8 cellular contexts compared by ENCODE assay signal in genomic region chr6:29016559-29017427, GRCh38. TPM values are rescaled to one million over a fixed set of nuclear protein-coding genes. Genes with fewer than 3 reads are reported as not detected.
A peak's percentile ranks its signal among the peaks of the same experiment; 100 is the strongest.
DNase-seq lines count a peak whose midpoint lies in the region; ATAC-seq, FAIRE-seq and TF ChIP-seq lines count a peak whose summit lies in the region.

No MANE protein-coding gene starts in this region.

- ATAC-seq in thoracic aorta (ENCODE audit: insufficient number of reproducible peaks, low FRiP score, low read depth) = peak; percentile 80

- H3K23ac ChIP-seq in H9 (ENCODE audit: insufficient read length, low read depth, low read length) = no peak overlapping the region

- H4K8ac ChIP-seq in H9 (replicated peaks; ENCODE audit: insufficient read length, low read depth, low read length) = no peak overlapping the region

- H3K4me2 ChIP-seq in H9 (ENCODE audit: insufficient read depth, insufficient read length, low read length) (peak overlapping the region; percentile 90), osteoblast (ENCODE audit: insufficient read depth, low read length) (peak overlapping the region; percentile 100)

- H3K4me3 ChIP-seq in MG63 (peak overlapping the region; percentile 30), osteoblast (ENCODE audit: insufficient read depth, low read length) (peak overlapping the region; percentile 74), thoracic aorta (peak overlapping the region; percentile 63)

- H3K9me3 ChIP-seq in H9 (ENCODE audit: control insufficient read depth, low read depth, low read length) = no peaks in the 10 kb centered on the region
- H3K9me3 ChIP-seq in MG63 = no peaks in the 10 kb centered on the region
- H3K9me3 ChIP-seq in osteoblast (ENCODE audit: low read depth, low read length) = no peaks in the 10 kb centered on the region
- no peaks in the 10 kb centered on the region for H3K9me3 ChIP-seq in thoracic aorta

- no peak overlapping the region for H2BK120ac ChIP-seq in H9 (ENCODE audit: low read depth, low read length, poor library complexity, severe bottlenecking)

- FAIRE-seq in G401.6 (lab: Jason Lieb, UNC) = peak; percentile 96

- peak; percentile 81 for DNase-seq in H9
- DNase-seq in MG63 = peak; percentile 43
- DNase-seq in SK-N-DZ (ENCODE audit: low spot score) = peak; percentile 67
- peak; percentile 80 for DNase-seq in activated naive CD4-positive, alpha-beta T cell treated with anti-CD3 and anti-CD28 coated beads, Interleukin-2, amount 50 U/mL, for 16 hours
- DNase-seq in glutamatergic neuron = peak; percentile 81
- DNase-seq in osteoblast (ENCODE audit: insufficient read length, low spot score, missing footprints) = peak; percentile 94
- DNase-seq in thoracic aorta (ENCODE audit: low spot score) = peak; percentile 40

- H3K23me2 ChIP-seq in H9 (ENCODE audit: insufficient read length, low read depth, low read length, poor library complexity, severe bottlenecking) = peaks cover 9% of the 10 kb centered on the region

- H2AK5ac ChIP-seq in H9 (ENCODE audit: insufficient read length, low read length) = no peak overlapping the region

- H3K79me2 ChIP-seq in H9 (ENCODE audit: insufficient read depth, low read length) (no peaks in the 10 kb centered on the region), osteoblast (ENCODE audit: insufficient read depth, low read length) (no peaks in the 10 kb centered on the region)

- peaks cover 4 to 6% of the 10 kb centered on the region in 2 experiments; a peak in 4 of 5 replicates for H3K9me3 Mint-ChIP-seq in H9
- H3K9me3 Mint-ChIP-seq in glutamatergic neuron (ENCODE audit: unreplicated experiment) = peaks cover 2% of the 10 kb centered on the region

- H2AFZ ChIP-seq in H9 (ENCODE audit: low read length) (peak overlapping the region; percentile 85), osteoblast (ENCODE audit: low read length) (peak overlapping the region; percentile 99)

- H3K27me3 Mint-ChIP-seq in H9 (ENCODE audit: low read depth) = peaks cover 45% of the 10 kb centered on the region
- peaks cover 6% of the 10 kb centered on the region for H3K27me3 Mint-ChIP-seq in glutamatergic neuron (ENCODE audit: unreplicated experiment)

- H3K4me3 Mint-ChIP-seq in H9 (peak overlapping the region; percentile 80 to 92), glutamatergic neuron (ENCODE audit: unreplicated experiment) (peak overlapping the region; percentile 96)

- H3K36me3 Mint-ChIP-seq in H9 (ENCODE audit: insufficient read depth in 1 of 3, low read depth in 3 of 3) (peaks cover 4% of the 10 kb centered on the region in 3 experiments; a peak in 2 of 7 replicates), glutamatergic neuron (ENCODE audit: unreplicated experiment) (peaks cover 5% of the 10 kb centered on the region)

- no peaks in the 10 kb centered on the region for H4K20me1 ChIP-seq in H9 (ENCODE audit: control insufficient read depth, insufficient read depth, insufficient read length)
- H4K20me1 ChIP-seq in osteoblast (ENCODE audit: insufficient read depth, low read length) = no peaks in the 10 kb centered on the region

- H3K27ac ChIP-seq in H9 (ENCODE audit: insufficient read length, low read depth, low read length) = no peak overlapping the region
- no peak overlapping the region for H3K27ac ChIP-seq in osteoblast (ENCODE audit: low read depth, low read length)
- H3K27ac ChIP-seq in thoracic aorta = peak overlapping the region in 1 of 2 donors; percentile 10

- H3K27me3 ChIP-seq in H9 (ENCODE audit: insufficient read depth, low read length) = no peaks in the 10 kb centered on the region; the same call in 1 of the 2 replicates
- no peaks in the 10 kb centered on the region for H3K27me3 ChIP-seq in MG63
- peaks cover 2% of the 10 kb centered on the region for H3K27me3 ChIP-seq in osteoblast (ENCODE audit: insufficient read depth, low read length)
- no peaks in the 10 kb centered on the region for H3K27me3 ChIP-seq in thoracic aorta (replicated peaks; ENCODE audit: insufficient read depth)

- no peak overlapping the region for H3K27ac Mint-ChIP-seq in H9
- H3K27ac Mint-ChIP-seq in glutamatergic neuron (ENCODE audit: unreplicated experiment) = peak overlapping the region; percentile 35

- H2BK12ac ChIP-seq in H9 (ENCODE audit: insufficient read length, low read depth, low read length) = no peak overlapping the region

- no peak overlapping the region for H2BK20ac ChIP-seq in H9 (ENCODE audit: low read depth, low read length, poor library complexity, severe bottlenecking)

- no peak overlapping the region for H4K5ac ChIP-seq in H9 (ENCODE audit: insufficient read length, low read depth, low read length)

- no peak overlapping the region for H2BK15ac ChIP-seq in H9 (ENCODE audit: low read depth, low read length)

- no peak overlapping the region for H3T11ph ChIP-seq in H9 (ENCODE audit: low read length)

- WGBS in H9 (ENCODE audit: extremely low coverage, insufficient read length, low lambda C conversion rate) = no CpG with 5 or more reads among the region's 41 CpGs

- H3K4me1 Mint-ChIP-seq in H9 (peaks cover 0 to 5% of the 10 kb centered on the region in 2 experiments; a peak in 2 of 4 replicates), glutamatergic neuron (ENCODE audit: low read depth, unreplicated experiment) (no peaks in the 10 kb centered on the region)

- TF ChIP-seq CTCF in H9 (conservative IDR thresholded peaks at IDR 0.05) (peak; percentile 77), glutamatergic neuron (IDR thresholded peaks at IDR 0.05; ENCODE audit: partially characterized antibody, unreplicated experiment) (peak; percentile 90), osteoblast (IDR thresholded peaks at IDR 0.05; ENCODE audit: extremely low read depth, low read depth, low read length) (peak; percentile 83), thoracic aorta (IDR thresholded peaks at IDR 0.05) (peak; percentile 87)

- H3K4me1 ChIP-seq in H9 (ENCODE audit: insufficient read depth, low read length) (no peaks in the 10 kb centered on the region), osteoblast (ENCODE audit: insufficient read depth, low read length) (peaks cover 7% of the 10 kb centered on the region), thoracic aorta (ENCODE audit: control insufficient read depth in 1 of 2, low read depth in 2 of 2) (peaks cover 0 to 4% of the 10 kb centered on the region in 2 donors)

- no peaks in the 10 kb centered on the region for H3K36me3 ChIP-seq in MG63
- H3K36me3 ChIP-seq in osteoblast (ENCODE audit: insufficient read depth, low read length) = no peaks in the 10 kb centered on the region
- no peaks in the 10 kb centered on the region for H3K36me3 ChIP-seq in thoracic aorta

- H3K4ac ChIP-seq in H9 (ENCODE audit: low read depth, low read length) = no peak overlapping the region

- no peak overlapping the region for H3K18ac ChIP-seq in H9 (ENCODE audit: insufficient read length, low read depth, low read length)

- H3K9ac ChIP-seq in H9 (ENCODE audit: extremely low read depth, insufficient read length, low read length) = peak overlapping the region; percentile 36

- H3K79me1 ChIP-seq in H9 (ENCODE audit: insufficient read depth, low read depth, low read length, poor library complexity, severe bottlenecking) = no peaks in the 10 kb centered on the region

- no peak overlapping the region for H4K91ac ChIP-seq in H9 (ENCODE audit: insufficient read length, low read depth, low read length)

- no peak overlapping the region for H3K56ac ChIP-seq in H9 (ENCODE audit: insufficient read length, low read depth, low read length)

- no peak overlapping the region for H2BK5ac ChIP-seq in H9 (ENCODE audit: insufficient read length, low read length)

- H3K14ac ChIP-seq in H9 (ENCODE audit: insufficient read depth, low read length) = no peak overlapping the region

RNA-seq across cellular contexts. Expression of gene ZNF311, which starts 11.7 kb away (rescaled TPM):
- total RNA-seq in H9 (2021) (0.57 and 0.68 TPM in 2 replicates), glutamatergic neuron (ENCODE audit: unreplicated experiment) (5.1 TPM), osteoblast (0.88 and 1.1 TPM in 2 replicates), thoracic aorta (under 1 TPM; 0.27 to 0.35 TPM)
- total RNA-seq in MG63 (2014; rRNA removed; shearing (Covaris generic); ENCODE audit: low replicate concordance) = 1.4 TPM in 2 replicates
- polyA plus RNA-seq in SK-N-DZ (2014; cell fraction: cytosol; rRNA removed) = not detected in 2 replicates
- not detected in 2 replicates for polyA plus RNA-seq in SK-N-DZ (2014; cell fraction: nucleus; rRNA removed)

RNA-seq across cellular contexts. Expression of gene OR2W1, which starts 28.2 kb away (rescaled TPM):
- not detected in 2 replicates for total RNA-seq in H9 (2021)
- not detected in 2 replicates for total RNA-seq in MG63 (2014; rRNA removed; shearing (Covaris generic); ENCODE audit: low replicate concordance)
- not detected in 2 replicates for polyA plus RNA-seq in SK-N-DZ (2014; cell fraction: cytosol; rRNA removed)
- not detected in 2 replicates for polyA plus RNA-seq in SK-N-DZ (2014; cell fraction: nucleus; rRNA removed)
- total RNA-seq in glutamatergic neuron (ENCODE audit: unreplicated experiment) = not detected
- not detected in 2 replicates for total RNA-seq in osteoblast
- not detected for total RNA-seq in thoracic aorta

Comparison
In these comparisons a context has a peak if more than half of its experiments do, and no peak if none do; other contexts are left out.
1. DNase-seq: peak in every context shown above with its lines; median percentile 94 in osteoblast; 81 in H9; 81 in glutamatergic neuron; 80 in activated naive CD4-positive, alpha-beta T cell treated with anti-CD3 and anti-CD28 coated beads, Interleukin-2, amount 50 U/mL, for 16 hours; 67 in SK-N-DZ; 43 in MG63; 40 in thoracic aorta.